10 cellular contexts compared by ENCODE assay signal in the genomic region with DNA sequence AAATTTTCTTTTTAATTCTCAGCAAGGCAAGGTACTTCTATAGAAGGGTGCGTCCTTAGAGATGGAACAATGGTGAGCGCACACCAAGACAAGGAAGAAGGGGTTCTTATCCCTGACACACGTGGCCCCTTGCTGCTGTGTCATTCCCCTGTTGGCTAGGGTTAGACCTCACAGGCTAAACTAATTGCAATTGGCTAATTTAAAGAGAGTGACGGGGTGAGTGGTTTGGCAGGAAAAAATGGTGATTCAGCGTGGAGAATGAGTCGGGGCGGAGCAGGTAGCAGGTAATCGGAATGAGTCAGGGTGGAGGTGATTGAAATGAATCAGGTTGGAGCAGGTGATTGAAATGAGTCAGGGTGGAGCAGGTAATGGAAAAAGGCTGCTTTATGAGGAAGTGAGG. TPM values are rescaled to one million over a fixed set of nuclear protein-coding genes. Genes with fewer than 3 reads are reported as not detected.
DNase-seq lines count a peak whose midpoint lies in the region; ATAC-seq, FAIRE-seq and TF ChIP-seq lines count a peak whose summit lies in the region.
"Had no signal": no experiment of that assay in that cellular context is flagged by ENCODE, and none has a peak within 500 bp of the region (broad histone marks: within the 10 kb centered on the region; RNA-seq: fewer than 3 reads in every experiment).

No MANE protein-coding gene starts in this region.

- no peaks in the 10 kb centered on the region for H3K23me2 ChIP-seq in H9 (ENCODE audit: insufficient read length, low read depth, low read length, poor library complexity, severe bottlenecking)

- in situ Hi-C loops in gastrocnemius medialis (cut with MboI; ENCODE audit: low sequenced_read_pairs in 4 of 4): no loop called here

- H4K5ac ChIP-seq in H9 (ENCODE audit: insufficient read length, low read depth, low read length): no peak overlapping the region

- ATAC-seq in gastroesophageal sphincter: no peak
- no peak for ATAC-seq in GM18519 (IDR thresholded peaks at IDR 0.05; ENCODE audit: low FRiP score, unreplicated experiment)
- ATAC-seq in gastrocnemius medialis: no peak

- H3K56ac ChIP-seq in H9 (ENCODE audit: insufficient read length, low read depth, low read length): no peak overlapping the region

- H3K4me1 ChIP-seq in H9 (ENCODE audit: insufficient read depth, low read length) (no peaks in the 10 kb centered on the region; the same call in 1 of the 2 replicates), endodermal cell (ENCODE audit: control insufficient read depth, insufficient read depth, low read length) (no peaks in the 10 kb centered on the region), small intestine (ENCODE audit: control insufficient read depth in 2 of 2, insufficient read depth in 1 of 2, low read depth in 1 of 2, low read length in 1 of 2) (peaks cover 0 to 2% of the 10 kb centered on the region in 2 donors), gastroesophageal sphincter (peaks cover 7 to 15% (median 8%) of the 10 kb centered on the region in 3 donors), gastrocnemius medialis (no peaks in the 10 kb centered on the region)
- H3K4me1 ChIP-seq: SJCRH30 had no signal

- H4K20me1 ChIP-seq in H9 (ENCODE audit: control insufficient read depth, insufficient read depth, insufficient read length): no peaks in the 10 kb centered on the region

- H3K9ac ChIP-seq in H9 (ENCODE audit: extremely low read depth, insufficient read length, low read length): no peak overlapping the region
- no peak overlapping the region for H3K9ac ChIP-seq in endodermal cell (ENCODE audit: extremely low read depth, low read length, poor library complexity, severe bottlenecking)

- no peak overlapping the region for H3K14ac ChIP-seq in H9 (ENCODE audit: insufficient read depth, low read length)

- H3K4me2 ChIP-seq in H9 (ENCODE audit: insufficient read depth, insufficient read length, low read length): no peak overlapping the region

- no peak overlapping the region for H2BK120ac ChIP-seq in H9 (ENCODE audit: low read depth, low read length, poor library complexity, severe bottlenecking)

- H3K9me3 ChIP-seq in H9 (ENCODE audit: control insufficient read depth, low read depth, low read length) (no peaks in the 10 kb centered on the region), endodermal cell (ENCODE audit: control insufficient read depth, low read length) (no peaks in the 10 kb centered on the region), small intestine (ENCODE audit: control insufficient read depth, low read depth) (no peaks in the 10 kb centered on the region), gastroesophageal sphincter (no peaks in the 10 kb centered on the region), gastrocnemius medialis (no peaks in the 10 kb centered on the region)
- H3K9me3 ChIP-seq: SJCRH30 had no signal

- no peak overlapping the region for H4K91ac ChIP-seq in H9 (ENCODE audit: insufficient read length, low read depth, low read length)

- H3K27ac ChIP-seq in H9 (ENCODE audit: insufficient read length, low read depth, low read length): no peak overlapping the region
- no peak overlapping the region for H3K27ac ChIP-seq in endodermal cell (ENCODE audit: low read depth, low read length)
- H3K27ac ChIP-seq in small intestine (ENCODE audit: low read depth in 1 of 2, low read length in 1 of 2): peak overlapping the region; percentile 20 to 85
- no peak overlapping the region for H3K27ac ChIP-seq in gastroesophageal sphincter
- no peak overlapping the region for H3K27ac ChIP-seq in gastrocnemius medialis
- H3K27ac ChIP-seq: SJCRH30 had no signal

- WGBS in H9 (ENCODE audit: extremely low coverage, insufficient read length, low lambda C conversion rate): no CpG with 5 or more reads among the region's 8 CpGs
- WGBS in endodermal cell (ENCODE audit: insufficient coverage in 1 of 2, insufficient read length in 1 of 2), 2 experiments: 92 to 100% methylated on average over 6 to 8 of the region's 8 CpGs
- 36 to 65% (median 52%) methylated on average over 8 of the region's 8 CpGs for WGBS in small intestine, 3 donors
- 91 to 93% methylated on average over 4 to 8 of the region's 8 CpGs for WGBS in gastroesophageal sphincter (ENCODE audit: low coverage in 1 of 2), 2 donors

- intact Hi-C loops in gastrocnemius medialis (cut with DNase I; ENCODE audit: low total_unique reads): no loop called here

- H3K23ac ChIP-seq in H9 (ENCODE audit: insufficient read length, low read depth, low read length): no peak overlapping the region

- no peak for FAIRE-seq in small intestine (lab: Jason Lieb, UNC)

- TF ChIP-seq POLR2A in gastroesophageal sphincter (IDR thresholded peaks at IDR 0.05): no peak
- no peak for TF ChIP-seq POLR2A in gastrocnemius medialis (IDR thresholded peaks at IDR 0.05)

- H3K36me3 Mint-ChIP-seq in H9 (ENCODE audit: insufficient read depth in 1 of 3, low read depth in 3 of 3): no peaks in the 10 kb centered on the region
- no peaks in the 10 kb centered on the region for H3K36me3 Mint-ChIP-seq in endodermal cell (ENCODE audit: low read depth)

- no peak overlapping the region for H3K4me3 Mint-ChIP-seq in H9
- no peak overlapping the region for H3K4me3 Mint-ChIP-seq in endodermal cell

- H3K4me1 Mint-ChIP-seq in H9 (peaks cover 17 to 23% of the 10 kb centered on the region in 2 experiments), endodermal cell (no peaks in the 10 kb centered on the region)

- no peak overlapping the region for H3K4ac ChIP-seq in H9 (ENCODE audit: low read depth, low read length)

- H3K27me3 ChIP-seq in H9 (ENCODE audit: insufficient read depth, low read length) (no peaks in the 10 kb centered on the region), endodermal cell (ENCODE audit: control insufficient read depth, insufficient read depth, low read length, poor library complexity, severe bottlenecking) (no peaks in the 10 kb centered on the region), small intestine (ENCODE audit: control insufficient read depth in 2 of 2, insufficient read depth in 2 of 2, low read length in 2 of 2) (no peaks in the 10 kb centered on the region), gastroesophageal sphincter (no peaks in the 10 kb centered on the region), gastrocnemius medialis (no peaks in the 10 kb centered on the region)
- H3K27me3 ChIP-seq: SJCRH30 had no signal

- no peak overlapping the region for H4K8ac ChIP-seq in H9 (replicated peaks; ENCODE audit: insufficient read length, low read depth, low read length)

- H3K79me1 ChIP-seq in H9 (ENCODE audit: insufficient read depth, low read depth, low read length, poor library complexity, severe bottlenecking): no peaks in the 10 kb centered on the region

- TF ChIP-seq EP300 in gastroesophageal sphincter (IDR thresholded peaks at IDR 0.05): no peak

- no peak overlapping the region for H2AK5ac ChIP-seq in H9 (ENCODE audit: insufficient read length, low read length)

- no peak overlapping the region for H3T11ph ChIP-seq in H9 (ENCODE audit: low read length)

- H2BK20ac ChIP-seq in H9 (ENCODE audit: low read depth, low read length, poor library complexity, severe bottlenecking): no peak overlapping the region

- H3K4me3 ChIP-seq in endodermal cell (ENCODE audit: low read length) (no peak overlapping the region), small intestine (ENCODE audit: low read depth in 1 of 2, low read length in 2 of 2) (no peak overlapping the region), gastroesophageal sphincter (no peak overlapping the region), gastrocnemius medialis (no peak overlapping the region)
- H3K4me3 ChIP-seq: SJCRH30 had no signal

- H3K27me3 Mint-ChIP-seq in H9 (ENCODE audit: low read depth) (no peaks in the 10 kb centered on the region), endodermal cell (ENCODE audit: insufficient read depth) (peaks cover 1% of the 10 kb centered on the region)

- H3K27ac Mint-ChIP-seq in H9 (peak overlapping the region; percentile 0 to 72 (median 28); a peak in 5 of 7 replicates), endodermal cell (peak overlapping the region; percentile 2)

- no peaks in the 10 kb centered on the region; a peak in 1 of 5 replicates for H3K9me3 Mint-ChIP-seq in H9
- H3K9me3 Mint-ChIP-seq in endodermal cell: no peaks in the 10 kb centered on the region

- H3K36me3 ChIP-seq in endodermal cell (ENCODE audit: control insufficient read depth, insufficient read depth, low read length): no peaks in the 10 kb centered on the region
- no peaks in the 10 kb centered on the region for H3K36me3 ChIP-seq in small intestine (ENCODE audit: control insufficient read depth in 2 of 2, insufficient read depth in 2 of 2, low read length in 2 of 2)
- no peaks in the 10 kb centered on the region for H3K36me3 ChIP-seq in gastroesophageal sphincter
- no peaks in the 10 kb centered on the region for H3K36me3 ChIP-seq in gastrocnemius medialis
- H3K36me3 ChIP-seq: SJCRH30 had no signal

- no peak overlapping the region for H2AFZ ChIP-seq in H9 (ENCODE audit: low read length)

- no peak overlapping the region for H2BK15ac ChIP-seq in H9 (ENCODE audit: low read depth, low read length)

- no peak overlapping the region for H3K18ac ChIP-seq in H9 (ENCODE audit: insufficient read length, low read depth, low read length)

- no peaks in the 10 kb centered on the region for H3K79me2 ChIP-seq in H9 (ENCODE audit: insufficient read depth, low read length)

- H2BK12ac ChIP-seq in H9 (ENCODE audit: insufficient read length, low read depth, low read length): no peak overlapping the region

- DNase-seq in H9: peak; percentile 59
- DNase-seq in LoVo (ENCODE audit: low spot score): peak; percentile 88
- peak; percentile 56 for DNase-seq in endodermal cell
- DNase-seq in small intestine: peak; percentile 91
- DNase-seq in gastrocnemius medialis: no peak
- DNase-seq: anterior cingulate cortex, head of caudate nucleus, SJCRH30 had no signal

- H2BK5ac ChIP-seq in H9 (ENCODE audit: insufficient read length, low read length): no peak overlapping the region

- TF ChIP-seq CTCF in H9 (conservative IDR thresholded peaks at IDR 0.05) (no peak), endodermal cell (conservative IDR thresholded peaks at IDR 0.05) (no peak), gastroesophageal sphincter (IDR thresholded peaks at IDR 0.05) (no peak), gastrocnemius medialis (IDR thresholded peaks at IDR 0.05 in 4 of 5, conservative IDR thresholded peaks at IDR 0.05 in 1 of 5) (no peak)

RNA-seq across cellular contexts. Expression of gene HECTD1, which starts 36.3 kb away (rescaled TPM):
- 121 and 135 TPM in 2 replicates for total RNA-seq in H9 (2021)
- 100 to 1,000 TPM; 118 to 132 TPM for total RNA-seq in endodermal cell
- 62.0 TPM for polyA plus RNA-seq in endodermal cell (2013, experiment 1 of 2)
- 64.7 TPM for polyA plus RNA-seq in endodermal cell (2013, experiment 2 of 2)
- 10 to 100 TPM; 40.9 to 56.5 (median 53.5) TPM for polyA plus RNA-seq in small intestine
- total RNA-seq in gastroesophageal sphincter: 100 to 1,000 TPM; 185 to 287 (median 208) TPM
- 100 to 1,000 TPM; 356 to 453 (median 420) TPM for total RNA-seq in gastrocnemius medialis

Comparison
In these comparisons a context has a peak if more than half of its experiments do, and no peak if none do; other contexts are left out.
1. DNase-seq: peak in H9 (single experiment), LoVo (single experiment), endodermal cell (single experiment) and small intestine (single experiment); none in gastrocnemius medialis (0 of 2).
2. H3K27ac ChIP-seq: peak in small intestine (2 of 2); none in H9 (single experiment), endodermal cell (single experiment), gastroesophageal sphincter (0 of 4) and gastrocnemius medialis (0 of 4).